31 cellular contexts compared by ENCODE assay signal in the genomic region with DNA sequence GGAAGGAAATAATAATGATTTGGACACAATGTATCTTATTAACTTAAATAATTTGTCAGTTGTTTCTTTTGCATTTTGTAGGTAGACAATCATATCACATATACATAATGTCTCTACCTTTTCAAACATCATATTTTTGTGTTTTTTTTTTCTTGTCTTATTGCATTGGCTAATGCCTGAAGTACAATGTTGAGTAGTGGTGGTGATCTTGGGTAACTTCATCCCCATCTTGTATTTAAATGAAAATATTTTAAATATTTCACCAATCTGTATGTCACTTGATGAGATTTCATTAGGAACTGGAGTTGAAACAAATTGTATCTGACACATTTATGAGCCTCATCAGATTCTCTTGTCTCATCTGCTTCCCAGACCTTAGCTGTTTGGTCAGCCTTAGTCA.
"Had no signal": no experiment of that assay in that cellular context is flagged by ENCODE, and none has a peak within 500 bp of the region (broad histone marks: within the 10 kb centered on the region; RNA-seq: fewer than 3 reads in every experiment).

No MANE protein-coding gene starts in this region.

- H3K4me3 ChIP-seq: ascending aorta, cardiac muscle cell had no signal

- H3K27me3 ChIP-seq: ascending aorta had no signal

- H3K9me3 ChIP-seq: ascending aorta had no signal

- H3K4me1 ChIP-seq: ascending aorta had no signal

- FAIRE-seq: bronchial epithelial cell, TTC549 had no signal

- ATAC-seq: activated CD8-positive, alpha-beta T cell treated with anti-CD3 and anti-CD28 coated beads for 36 hours; activated naive CD8-positive, alpha-beta T cell treated with anti-CD3 and anti-CD28 coated beads, Interleukin-2, amount 50 U/mL, for 24 hours; activated T-cell treated with anti-CD3 and anti-CD28 coated beads, Interleukin-2, amount 50 U/mL, for 4 hours; activated T-cell treated with anti-CD3 and anti-CD28 coated beads, Interleukin-2, amount 50 U/mL, for 72 hours; activated T-helper 17 cell treated with anti-CD3 and anti-CD28 coated beads, Interleukin-2, amount 50 U/mL, for 72 hours had no signal

- DNase-seq: activated B cell treated with CpG ODN at 0.5 μM for 24 hours; activated CD4-positive, alpha-beta memory T cell treated with anti-CD3 and anti-CD28 coated beads for 36 hours; activated CD4-positive, alpha-beta T cell treated with anti-CD3 and anti-CD28 coated beads for 4 hours; activated CD4-positive, alpha-beta T cell treated with anti-CD3 and anti-CD28 coated beads, Interleukin-2, amount 10 ng/mL, durations not matched to agents 24 days and 14 days; activated CD4-positive, alpha-beta T cell treated with anti-CD3 and anti-CD28 coated beads, Interleukin-2, amount 50 U/mL, for 1 hour; activated CD4-positive, alpha-beta T cell treated with anti-CD3 and anti-CD28 coated beads, Interleukin-2, amount 50 U/mL, for 4 hours; activated CD4-positive, CD25-positive, alpha-beta regulatory T cell treated with anti-CD3 and anti-CD28 coated beads, Interleukin-2, amount 50 U/mL, for 72 hours; activated CD8-positive, alpha-beta memory T cell treated with anti-CD3 and anti-CD28 coated beads, Interleukin-2, amount 50 U/mL, for 4 hours; activated CD8-positive, alpha-beta T cell treated with anti-CD3 and anti-CD28 coated beads for 36 hours; activated effector memory CD4-positive, alpha-beta T cell treated with anti-CD3 and anti-CD28 coated beads, Interleukin-2, amount 50 U/mL, for 16 hours; activated gamma-delta T cell treated with Interleukin-2 at 50 U/mL for 16 hours; activated naive CD4-positive, alpha-beta T cell; activated naive CD4-positive, alpha-beta T cell treated with anti-CD3 and anti-CD28 coated beads, Interleukin-2, amount 10 ng/mL, durations not matched to agents 7 days and 5 days; activated naive CD8-positive, alpha-beta T cell treated with anti-CD3 and anti-CD28 coated beads, Interleukin-2, amount 10 ng/mL, durations not matched to agents 7 days and 5 days; activated naive CD8-positive, alpha-beta T cell treated with anti-CD3 and anti-CD28 coated beads, Interleukin-2, amount 50 U/mL, for 24 hours; activated T-cell treated with anti-CD3 and anti-CD28 coated beads for 4 hours; activated T-cell treated with anti-CD3 and anti-CD28 coated beads, Interleukin-2, amount 50 U/mL, for 1 hour; activated T-cell treated with anti-CD3 and anti-CD28 coated beads, Interleukin-2, amount 50 U/mL, for 4 hours; activated T-cell treated with anti-CD3 and anti-CD28 coated beads, Interleukin-2, amount 50 U/mL, for 72 hours; amygdala; anterior cingulate cortex; caudate nucleus; cerebellar nuclear complex; T-helper 2 cell; T-helper 9 cell had no signal

- H3K36me3 ChIP-seq: ascending aorta, cardiac muscle cell had no signal

- H3K27ac ChIP-seq: ascending aorta, cardiac muscle cell, VCaP had no signal
